In the genomic region with DNA sequence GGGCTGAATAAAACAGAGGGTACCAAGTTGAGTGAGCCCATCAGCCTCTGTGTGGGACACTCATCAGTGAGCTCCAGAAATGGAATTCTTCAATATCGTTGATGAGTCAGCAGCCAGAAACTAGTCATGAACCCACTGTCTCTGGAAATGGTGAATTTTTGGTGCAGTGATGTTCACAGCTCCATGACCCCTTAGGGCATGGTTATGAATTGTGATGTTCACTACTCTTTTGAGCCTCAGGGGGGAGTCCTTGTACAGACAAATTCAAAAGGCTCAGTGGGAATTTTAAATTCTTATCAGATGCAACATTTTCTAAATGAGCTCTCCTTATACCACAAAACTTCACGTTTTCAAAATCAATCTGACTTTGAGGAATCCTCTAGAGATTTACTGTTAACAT, we compare ENCODE assay signal across 8 cellular contexts.
A peak's percentile ranks its signal among the peaks of the same experiment; 100 is the strongest.
DNase-seq lines count a peak whose midpoint lies in the region; ATAC-seq and TF ChIP-seq lines count a peak whose summit lies in the region.

No MANE protein-coding gene starts in this region.

- peaks cover 2 to 9% (median 8%) of the 10 kb centered on the region in 3 donors for H3K27me3 Mint-ChIP-seq in immature natural killer cell (ENCODE audit: low read depth in 3 of 3)
- H3K27me3 Mint-ChIP-seq in naive thymus-derived CD4-positive, alpha-beta T cell: peaks cover 0 to 9% (median under 1%) of the 10 kb centered on the region in 5 donors

- CTCF ChIA-PET in naive thymus-derived CD4-positive, alpha-beta T cell (lab: Charles Lee): interaction anchor here (0.6 to 0.7 kb wide), 2 partner anchors 16 to 27 kb away, joined by 3 read pairs; no protein-coding TSS in a partner anchor

- no peaks in the 10 kb centered on the region for H3K36me3 Mint-ChIP-seq in immature natural killer cell
- H3K36me3 Mint-ChIP-seq in naive thymus-derived CD4-positive, alpha-beta T cell: no peaks in the 10 kb centered on the region

- no peaks in the 10 kb centered on the region for H3K36me3 ChIP-seq in H7 (replicated peaks; ENCODE audit: control insufficient read depth, insufficient read depth, low read length)
- H3K36me3 ChIP-seq in naive thymus-derived CD4-positive, alpha-beta T cell (ENCODE audit: control insufficient read depth in 2 of 3, insufficient read depth in 3 of 3, low read length in 3 of 3): no peaks in the 10 kb centered on the region

- peak; percentile 27 for DNase-seq in COR-L47 (lab: John Stamatoyannopoulos, UW)
- peak; percentile 67 for DNase-seq in H7
- peak; percentile 61 for DNase-seq in NCI-H748 (lab: John Stamatoyannopoulos, UW; ENCODE audit: unreplicated experiment)
- DNase-seq in epithelial cell of proximal tubule (ENCODE audit: low read depth): no peak
- DNase-seq in retinal pigment epithelial cell (ENCODE audit: low read depth): no peak
- no peak for DNase-seq in immature natural killer cell
- DNase-seq in naive thymus-derived CD4-positive, alpha-beta T cell: no peak

- intact Hi-C loops in naive thymus-derived CD4-positive, alpha-beta T cell (cut with micrococcal nuclease): no loop called here

- H3K4me3 ChIP-seq in H7 (ENCODE audit: insufficient read depth, low read depth, low read length) (no peak overlapping the region), epithelial cell of proximal tubule (ENCODE audit: low read depth, low read length) (no peak overlapping the region), retinal pigment epithelial cell (ENCODE audit: low read length) (no peak overlapping the region)
- no peak overlapping the region for H3K4me3 ChIP-seq in naive thymus-derived CD4-positive, alpha-beta T cell (ENCODE audit: low read length)

- no peak overlapping the region for H3K4me3 Mint-ChIP-seq in immature natural killer cell
- no peak overlapping the region for H3K4me3 Mint-ChIP-seq in naive thymus-derived CD4-positive, alpha-beta T cell

- H3K4me1 Mint-ChIP-seq in immature natural killer cell: no peaks in the 10 kb centered on the region
- no peaks in the 10 kb centered on the region for H3K4me1 Mint-ChIP-seq in naive thymus-derived CD4-positive, alpha-beta T cell

- ATAC-seq in HG03571 (IDR thresholded peaks at IDR 0.05; ENCODE audit: unreplicated experiment): no peak
- no peak for ATAC-seq in naive thymus-derived CD4-positive, alpha-beta T cell

- no peaks in the 10 kb centered on the region for H3K27me3 ChIP-seq in H7 (ENCODE audit: control insufficient read depth, insufficient read depth, low read length)
- H3K27me3 ChIP-seq in naive thymus-derived CD4-positive, alpha-beta T cell (ENCODE audit: control insufficient read depth in 2 of 2, insufficient read depth in 2 of 2, low read length in 2 of 2): no peaks in the 10 kb centered on the region

- no peak overlapping the region for H3K27ac Mint-ChIP-seq in immature natural killer cell
- H3K27ac Mint-ChIP-seq in naive thymus-derived CD4-positive, alpha-beta T cell: no peak overlapping the region

- H3K27ac ChIP-seq in naive thymus-derived CD4-positive, alpha-beta T cell (ENCODE audit: low read depth, low read length): no peak overlapping the region

- POLR2A ChIA-PET in naive thymus-derived CD4-positive, alpha-beta T cell (lab: Charles Lee): no interaction called here

- H3K4me1 ChIP-seq in naive thymus-derived CD4-positive, alpha-beta T cell (ENCODE audit: control insufficient read depth in 2 of 2, insufficient read depth in 2 of 2, low read length in 2 of 2): no peaks in the 10 kb centered on the region

- TF ChIP-seq CTCF in epithelial cell of proximal tubule (conservative IDR thresholded peaks at IDR 0.05; ENCODE audit: low read depth, low read length): peak; percentile 82
- peak; percentile 74 for TF ChIP-seq CTCF in retinal pigment epithelial cell (conservative IDR thresholded peaks at IDR 0.05; ENCODE audit: low read depth, low read length)

- peaks cover 0 to 3% (median 0%) of the 10 kb centered on the region in 6 donors for H3K9me3 Mint-ChIP-seq in immature natural killer cell
- H3K9me3 Mint-ChIP-seq in naive thymus-derived CD4-positive, alpha-beta T cell: no peaks in the 10 kb centered on the region

- H3K9me3 ChIP-seq in naive thymus-derived CD4-positive, alpha-beta T cell (ENCODE audit: control insufficient read depth in 2 of 3, low read length in 3 of 3): no peaks in the 10 kb centered on the region

Comparison
In these comparisons a context has a peak if more than half of its experiments do, and no peak if none do; other contexts are left out.
1. DNase-seq: peak in COR-L47 (single experiment), H7 (single experiment) and NCI-H748 (single experiment); none in epithelial cell of proximal tubule (single experiment), retinal pigment epithelial cell (single experiment), immature natural killer cell (0 of 3) and naive thymus-derived CD4-positive, alpha-beta T cell (0 of 9).